In the genomic region with DNA sequence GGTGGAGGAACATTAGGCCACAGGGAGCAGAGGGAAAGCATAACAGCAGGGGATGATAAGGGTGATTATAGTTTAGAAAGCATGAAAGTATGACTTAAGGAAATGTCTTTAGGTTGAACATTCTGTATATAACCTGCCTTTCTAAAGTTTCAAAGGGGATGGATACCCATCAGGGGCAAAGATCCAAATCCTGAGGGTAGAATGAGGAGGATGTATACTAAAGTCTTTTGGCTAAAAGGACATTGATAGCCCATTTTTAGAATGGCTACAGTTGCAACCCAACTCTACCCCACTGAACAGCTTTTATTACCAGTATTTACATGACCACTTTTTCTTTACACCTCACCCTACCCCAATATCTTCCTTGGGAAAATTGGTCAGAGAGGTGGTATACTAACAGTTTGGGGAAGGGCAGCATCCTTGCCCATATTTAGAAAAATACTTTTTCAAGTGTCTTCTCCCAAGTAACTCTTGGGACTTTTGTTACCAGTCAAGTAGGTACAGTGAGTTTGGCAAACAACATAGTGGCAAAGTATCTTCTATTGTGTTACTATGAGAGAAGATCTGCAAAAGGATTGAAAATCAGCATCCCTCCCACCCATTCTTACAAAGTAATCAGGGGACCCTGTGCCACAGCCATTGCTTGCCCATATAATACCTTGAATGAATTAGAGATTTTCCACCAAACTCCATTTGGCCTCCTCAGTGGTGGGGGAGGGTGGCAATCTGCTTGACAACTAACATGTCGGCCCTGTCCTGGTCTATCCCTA, we compare ENCODE assay signal across 1 cellular context.
TF ChIP-seq lines count a peak whose summit lies in the region.

No MANE protein-coding gene starts in this region.

TF ChIP-seq in endothelial cell of umbilical vein, 7 proteins besides CTCF, POLR2A, EP300 and RAD21:
- TF ChIP-seq POLR2AphosphoS5 (IDR thresholded peaks at IDR 0.05; ENCODE audit: insufficient read depth, low read depth, low read length) (no peak), GATA2 (IDR thresholded peaks at IDR 0.05; ENCODE audit: insufficient read depth, insufficient read length, low read depth, low read length) (no peak), EZH2 (IDR thresholded peaks at IDR 0.05; ENCODE audit: borderline replicate concordance, low read depth, low read length, severe bottlenecking) (no peak), MAX (IDR thresholded peaks at IDR 0.05; ENCODE audit: insufficient read depth, insufficient read length) (no peak), FOS (IDR thresholded peaks at IDR 0.05; ENCODE audit: borderline replicate concordance, insufficient read depth, low read length) (no peak), MYC (IDR thresholded peaks at IDR 0.05; ENCODE audit: low read depth, low read length) (no peak), JUN (IDR thresholded peaks at IDR 0.05; ENCODE audit: borderline replicate concordance, insufficient read depth, insufficient read length, low read depth) (no peak)
